In genomic region chr17:81394831-81395599, GRCh38 we compare ENCODE assay signal across 8 cellular contexts. TPM values are rescaled to one million over a fixed set of nuclear protein-coding genes. Genes with fewer than 3 reads are reported as not detected.
DNase-seq lines count a peak whose midpoint lies in the region; ATAC-seq and TF ChIP-seq lines count a peak whose summit lies in the region.

Gene BAHCC1 (plus strand): TSS chr17:81395457. CDS start chr17:81399740, 4,283 bp downstream.

- no peaks in the 10 kb centered on the region; the same call in 1 of the 2 replicates for H3K36me3 ChIP-seq in Panc1 (ENCODE audit: control insufficient read depth, insufficient read depth, low read length)

- no peaks in the 10 kb centered on the region for H3K9me3 ChIP-seq in Panc1 (ENCODE audit: control insufficient read depth, insufficient read depth, low read depth, low read length)

- no TSS peak for BruUV-seq in Panc1 (replicated peaks; lab: Mats Ljungman, UMichigan)

- TF ChIP-seq CTCF in Panc1 (IDR thresholded peaks at IDR 0.05): no peak
- TF ChIP-seq CTCF in epithelial cell of proximal tubule (conservative IDR thresholded peaks at IDR 0.05; ENCODE audit: low read depth, low read length): no peak

- DNase-seq in DMS 273 treated with DMSO at 0.1 percent for 48 hours (lab: John Stamatoyannopoulos, UW) (peak; percentile 98), Panc1 (ENCODE audit: low read depth, low spot score) (peak; percentile 92), epithelial cell of proximal tubule (ENCODE audit: low read depth) (peak; percentile 93), middle frontal gyrus (ENCODE audit: extremely low spot score, low spot score) (peak; percentile 100)
- DNase-seq in Jurkat, Clone E6-1 (ENCODE audit: low read depth, low spot score): peak; percentile 99
- peak; percentile 95 for DNase-seq in activated T-cell treated with anti-CD3 and anti-CD28 coated beads, Interleukin-2, amount 50 U/mL, for 48 hours
- DNase-seq in stimulated activated CD8-positive, alpha-beta memory T cell treated with anti-CD3 and anti-CD28 coated beads, Interleukin-15, amount 100 ng/mL, for 4 hours (ENCODE audit: low read depth in 2 of 2): peak; percentile 58 to 75

- CTCF ChIA-PET in Panc1 (lab: Charles Lee): interaction anchor here (0.6 to 1.1 kb wide), 4 partner anchors 35 to 142 kb away, joined by 3 to 6 read pairs (median 4); no protein-coding TSS in a partner anchor

- H3K4me1 ChIP-seq in Panc1 (ENCODE audit: control insufficient read depth, insufficient read depth, low read length): peaks cover 36% of the 10 kb centered on the region

- H3K27me3 ChIP-seq in Panc1 (ENCODE audit: control insufficient read depth, insufficient read depth, low read length): no peaks in the 10 kb centered on the region

- H3K4me3 ChIP-seq in Jurkat, Clone E6-1 (ENCODE audit: low read length): peak within 1 kb of the TSS; percentile 82
- H3K4me3 ChIP-seq in Panc1 (ENCODE audit: low read depth in 2 of 2, low read length in 2 of 2) (peak within 1 kb of the TSS; percentile 78 to 83), epithelial cell of proximal tubule (ENCODE audit: low read depth, low read length) (peak within 1 kb of the TSS; percentile 68)

- ATAC-seq in Panc1 (peak; percentile 70), GM19328 (IDR thresholded peaks at IDR 0.05; ENCODE audit: unreplicated experiment) (no peak)

- intact Hi-C loops in Panc1 (cut with micrococcal nuclease; ENCODE audit: unreplicated experiment): loop anchor here (5.0 kb wide), 1 partner anchor 122 kb away; no protein-coding TSS in a partner anchor

- peak within 1 kb of the TSS; percentile 96 for H3K27ac ChIP-seq in Panc1 (ENCODE audit: low read length)

- in situ Hi-C loops in Panc1 (cut with HindIII; ENCODE audit: low pct_unique_long_range_greater_than_20kb, low sequenced_read_pairs): no loop called here

- POLR2A ChIA-PET in Panc1 (lab: Charles Lee): interaction anchor here (0.6 to 1.5 kb wide), 10 partner anchors 9 to 531 kb away, joined by 3 to 14 read pairs (median 4); no protein-coding TSS in a partner anchor

RNA-seq across cellular contexts. Expression of gene BAHCC1, which starts in this region (rescaled TPM):
- polyA plus RNA-seq in Jurkat, Clone E6-1 (2012; ENCODE audit: insufficient read depth, insufficient read length): 8.7 TPM
- total RNA-seq in Panc1 (2021; ENCODE audit: unreplicated experiment): 77.4 TPM
- 129 TPM for polyA plus RNA-seq in Panc1 (2012; ENCODE audit: insufficient read length)
- 4.8 and 6.2 TPM in 2 replicates for total RNA-seq in epithelial cell of proximal tubule

Comparison
In these comparisons a context has a peak if more than half of its experiments do, and no peak if none do; other contexts are left out.
1. RNA of gene BAHCC1 (total RNA-seq): 77.4 TPM in Panc1 (single experiment); 4.8 to 6.2 TPM in epithelial cell of proximal tubule; every median in the first group is over 10 times any median in the second.
2. Peak in every context shown above with its lines, with median percentiles within 50 percentile points of each other: DNase-seq and H3K4me3 ChIP-seq.